Comparison of ENCODE assay signal across 23 cellular contexts in genomic region chrX:28058906-28059305, GRCh38.
A peak's percentile ranks its signal among the peaks of the same experiment; 100 is the strongest.
DNase-seq lines count a peak whose midpoint lies in the region; ATAC-seq and TF ChIP-seq lines count a peak whose summit lies in the region.
"Had no signal": no experiment of that assay in that cellular context is flagged by ENCODE, and none has a peak within 500 bp of the region (broad histone marks: within the 10 kb centered on the region; RNA-seq: fewer than 3 reads in every experiment).

No MANE protein-coding gene starts in this region.

- H3K4me3 Mint-ChIP-seq in MCF 10A (ENCODE audit: unreplicated experiment): no peak overlapping the region
- no peak overlapping the region for H3K4me3 Mint-ChIP-seq in CD8-positive, alpha-beta memory T cell
- H3K4me3 Mint-ChIP-seq: naive B cell had no signal

- H3K27me3 ChIP-seq in breast epithelium (peaks cover 0 to 4% of the 10 kb centered on the region in 2 donors), PC-3 (ENCODE audit: low read length) (no peaks in the 10 kb centered on the region), mesendoderm (ENCODE audit: insufficient read depth, low read length, poor library complexity) (no peaks in the 10 kb centered on the region)
- no peaks in the 10 kb centered on the region for H3K27me3 ChIP-seq in CD8-positive, alpha-beta memory T cell (ENCODE audit: insufficient read depth, low read length, poor library complexity, severe bottlenecking)
- H3K27me3 ChIP-seq: gastrocnemius medialis, uterus had no signal

- H3K9ac ChIP-seq in PC-3 (ENCODE audit: low read length) (no peak overlapping the region), mesendoderm (ENCODE audit: low read length) (no peak overlapping the region)

- H2BK120ac ChIP-seq in mesendoderm (ENCODE audit: low read depth, low read length): no peak overlapping the region

- H3K4me1 Mint-ChIP-seq in MCF 10A (ENCODE audit: insufficient read depth, unreplicated experiment): no peaks in the 10 kb centered on the region
- H3K4me1 Mint-ChIP-seq in CD8-positive, alpha-beta memory T cell: no peaks in the 10 kb centered on the region
- H3K4me1 Mint-ChIP-seq: naive B cell had no signal

- H3K4ac ChIP-seq in mesendoderm (ENCODE audit: low read depth, low read length): no peak overlapping the region

- H3K4me1 ChIP-seq in breast epithelium (no peaks in the 10 kb centered on the region), PC-3 (ENCODE audit: insufficient read depth, low read length) (peaks cover 11% of the 10 kb centered on the region; the same call in 1 of the 2 replicates), mesendoderm (ENCODE audit: control insufficient read depth, low read depth, low read length) (no peaks in the 10 kb centered on the region)
- no peaks in the 10 kb centered on the region for H3K4me1 ChIP-seq in CD8-positive, alpha-beta memory T cell (ENCODE audit: insufficient read depth, low read length)
- H3K4me1 ChIP-seq: gastrocnemius medialis, uterus had no signal

- H3K27ac Mint-ChIP-seq in MCF 10A (ENCODE audit: low read depth, unreplicated experiment): no peak overlapping the region
- no peak overlapping the region for H3K27ac Mint-ChIP-seq in CD8-positive, alpha-beta memory T cell
- H3K27ac Mint-ChIP-seq: naive B cell had no signal

- no peaks in the 10 kb centered on the region for H3K36me3 Mint-ChIP-seq in MCF 10A (ENCODE audit: insufficient read depth, unreplicated experiment)
- no peaks in the 10 kb centered on the region for H3K36me3 Mint-ChIP-seq in CD8-positive, alpha-beta memory T cell
- H3K36me3 Mint-ChIP-seq: naive B cell had no signal

- no peak overlapping the region for H3K4me2 ChIP-seq in PC-3 (ENCODE audit: low read length)
- no peak overlapping the region for H3K4me2 ChIP-seq in mesendoderm (ENCODE audit: low read length)

- no peaks in the 10 kb centered on the region for H3K9me2 ChIP-seq in PC-3 (replicated peaks; ENCODE audit: low read length)

- no peak overlapping the region for H2AK5ac ChIP-seq in mesendoderm (ENCODE audit: low read length)

- POLR2A ChIA-PET in MCF 10A (lab: Yijun Ruan, JAX) (no interaction called here), PC-3 (lab: Charles Lee; ENCODE audit: unreplicated experiment) (no interaction called here)
- POLR2A ChIA-PET in CD8-positive, alpha-beta memory T cell (lab: Charles Lee): no interaction called here

- no peaks in the 10 kb centered on the region for H3F3A ChIP-seq in PC-3 (ENCODE audit: low read length, unreplicated experiment)

- BruUV-seq in MCF 10A (replicated peaks; lab: Mats Ljungman, UMichigan) (no TSS peak), PC-3 (replicated peaks; lab: Mats Ljungman, UMichigan) (no TSS peak)

- H3K79me2 ChIP-seq in PC-3 (ENCODE audit: low read length) (no peaks in the 10 kb centered on the region), mesendoderm (ENCODE audit: control insufficient read depth, insufficient read depth, low read length) (no peaks in the 10 kb centered on the region)

- H4K5ac ChIP-seq in mesendoderm (ENCODE audit: low read length): no peak overlapping the region

- no peak overlapping the region for H3K18ac ChIP-seq in mesendoderm (ENCODE audit: low read length)

- no peak overlapping the region for H2AFZ ChIP-seq in PC-3 (ENCODE audit: low read length)

- H3K27me3 Mint-ChIP-seq in MCF 10A (ENCODE audit: insufficient read depth, unreplicated experiment): no peaks in the 10 kb centered on the region
- H3K27me3 Mint-ChIP-seq in CD8-positive, alpha-beta memory T cell: no peaks in the 10 kb centered on the region
- H3K27me3 Mint-ChIP-seq: naive B cell had no signal

- intact Hi-C loops in MCF 10A (cut with micrococcal nuclease) (no loop called here), breast epithelium (cut with DNase I; ENCODE audit: low total_unique reads) (no loop called here), PC-3 (cut with micrococcal nuclease) (no loop called here), head of caudate nucleus (cut with DNase I) (no loop called here)

- H3K23ac ChIP-seq in mesendoderm (ENCODE audit: low read length): no peak overlapping the region

- no peak for TF ChIP-seq CTCF in MCF 10A (IDR thresholded peaks at IDR 0.05; ENCODE audit: unreplicated experiment)
- no peak for TF ChIP-seq CTCF in breast epithelium (IDR thresholded peaks at IDR 0.05)
- TF ChIP-seq CTCF in PC-3 (conservative IDR thresholded peaks at IDR 0.05; ENCODE audit: low read depth, low read length): no peak
- no peak for TF ChIP-seq CTCF in epithelial cell of esophagus (IDR thresholded peaks at IDR 0.05; ENCODE audit: insufficient read depth, low read depth, low read length, missing control alignments)

- WGBS in mesendoderm (ENCODE audit: extremely low coverage, insufficient coverage, low lambda C conversion rate): no CpG with 5 or more reads among the region's 2 CpGs

- CTCF ChIA-PET in MCF 10A (lab: Yijun Ruan, JAX): no interaction called here
- CTCF ChIA-PET in PC-3 (lab: Charles Lee): no interaction called here
- CTCF ChIA-PET in CD8-positive, alpha-beta memory T cell (lab: Charles Lee): no interaction called here

- H3K4me3 ChIP-seq in breast epithelium (no peak overlapping the region), PC-3 (ENCODE audit: low read length) (no peak overlapping the region), epithelial cell of esophagus (ENCODE audit: low read length) (no peak overlapping the region), mesendoderm (ENCODE audit: low read length) (no peak overlapping the region)
- H3K4me3 ChIP-seq in CD8-positive, alpha-beta memory T cell (ENCODE audit: low read length): no peak overlapping the region
- H3K4me3 ChIP-seq: gastrocnemius medialis, uterus had no signal

- no peak overlapping the region for H3K56ac ChIP-seq in mesendoderm (ENCODE audit: low read length)

- TF ChIP-seq POLR2A in breast epithelium (IDR thresholded peaks at IDR 0.05): no peak

- H4K8ac ChIP-seq in mesendoderm (ENCODE audit: low read depth, low read length): no peak overlapping the region

- no peak overlapping the region for H2BK15ac ChIP-seq in mesendoderm (replicated peaks; ENCODE audit: low read depth)

- H2BK5ac ChIP-seq in mesendoderm (ENCODE audit: low read length): no peak overlapping the region

- H3K9me3 ChIP-seq in breast epithelium: peaks cover 0 to 3% of the 10 kb centered on the region in 2 donors
- H3K9me3 ChIP-seq in PC-3 (ENCODE audit: low read length): no peaks in the 10 kb centered on the region
- no peaks in the 10 kb centered on the region for H3K9me3 ChIP-seq in CD8-positive, alpha-beta memory T cell (ENCODE audit: low read length)
- H3K9me3 ChIP-seq: uterus had no signal

- no peak for ATAC-seq in PC-3
- ATAC-seq: gastrocnemius medialis had no signal

- DNase-seq in MCF 10A (ENCODE audit: unreplicated experiment) (peak; percentile 46), breast epithelium (ENCODE audit: low spot score in 2 of 2) (no peak), PC-3 (peak; percentile 28), epithelial cell of esophagus (ENCODE audit: low read depth) (peak; percentile 24), T-helper 9 cell (no peak), head of caudate nucleus (no peak), mesendoderm (no peak)
- no peak for DNase-seq in CD8-positive, alpha-beta memory T cell
- DNase-seq: activated CD4-positive, alpha-beta T cell treated with anti-CD3 and anti-CD28 coated beads for 48 hours; activated CD8-positive, alpha-beta memory T cell treated with anti-CD3 and anti-CD28 coated beads, Interleukin-2, amount 50 U/mL, for 48 hours; erythroblast; gastrocnemius medialis; GOT3; KG1; kidney; mammary epithelial cell; naive B cell; NCI-H187; retina; SHP77 treated with DMSO at 0.1 percent for 48 hours; stimulated activated CD4-positive, alpha-beta T cell treated with anti-CD3 and anti-CD28 coated beads, Interleukin-15, amount 100 ng/mL, for 24 hours; T-helper 1 cell; uterus had no signal

- no peaks in the 10 kb centered on the region for H3K36me3 ChIP-seq in breast epithelium
- no peaks in the 10 kb centered on the region for H3K36me3 ChIP-seq in PC-3 (ENCODE audit: low read depth, low read length)
- no peaks in the 10 kb centered on the region for H3K36me3 ChIP-seq in mesendoderm (ENCODE audit: control insufficient read depth, insufficient read depth, low read length)
- H3K36me3 ChIP-seq in CD8-positive, alpha-beta memory T cell (ENCODE audit: insufficient read depth, low read length): no peaks in the 10 kb centered on the region
- H3K36me3 ChIP-seq: gastrocnemius medialis, uterus had no signal

- H4K20me1 ChIP-seq in PC-3 (ENCODE audit: low read length): no peaks in the 10 kb centered on the region

- H3K79me1 ChIP-seq in mesendoderm (ENCODE audit: low read length): no peaks in the 10 kb centered on the region

- H3K27ac ChIP-seq in breast epithelium (no peak overlapping the region), PC-3 (ENCODE audit: low read length) (no peak overlapping the region), mesendoderm (ENCODE audit: low read depth, low read length) (no peak overlapping the region)
- no peak overlapping the region for H3K27ac ChIP-seq in CD8-positive, alpha-beta memory T cell (ENCODE audit: low read depth, low read length)
- H3K27ac ChIP-seq: gastrocnemius medialis, uterus had no signal

- H3K9me3 Mint-ChIP-seq in MCF 10A (ENCODE audit: unreplicated experiment): peaks cover 7% of the 10 kb centered on the region
- H3K9me3 Mint-ChIP-seq in CD8-positive, alpha-beta memory T cell: peaks cover 0 to 6% (median 0%) of the 10 kb centered on the region in 5 donors

Comparison
In these comparisons a context has a peak if more than half of its experiments do, and no peak if none do; other contexts are left out.
1. DNase-seq: peak in MCF 10A (single experiment), PC-3 (single experiment) and epithelial cell of esophagus (single experiment); none in breast epithelium (0 of 2), T-helper 9 cell (single experiment), head of caudate nucleus (0 of 42), mesendoderm (single experiment) and CD8-positive, alpha-beta memory T cell (0 of 5).